Comparison of ENCODE assay signal across 17 cellular contexts in the genomic region with DNA sequence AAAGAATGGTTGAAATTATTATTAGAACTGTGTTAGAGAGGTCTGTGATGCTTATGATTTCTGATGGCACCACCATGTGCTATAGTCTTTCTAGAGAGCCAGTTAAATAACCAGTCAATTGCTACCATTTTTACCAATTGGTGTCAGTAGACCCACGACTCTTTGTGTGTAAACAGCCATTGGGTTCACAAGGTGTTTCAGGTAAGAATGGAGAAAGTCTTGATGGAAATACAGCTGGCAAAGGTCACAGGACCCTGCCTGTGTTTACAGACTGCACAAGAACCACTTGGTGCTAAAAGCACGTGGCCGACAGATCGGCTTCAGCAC. TPM values are rescaled to one million over a fixed set of nuclear protein-coding genes. Genes with fewer than 3 reads are reported as not detected.
DNase-seq lines count a peak whose midpoint lies in the region; ATAC-seq and TF ChIP-seq lines count a peak whose summit lies in the region.
"Had no signal": no experiment of that assay in that cellular context is flagged by ENCODE, and none has a peak within 500 bp of the region (broad histone marks: within the 10 kb centered on the region; RNA-seq: fewer than 3 reads in every experiment).

No MANE protein-coding gene starts in this region.

- H3K9me3 ChIP-seq in left ventricle myocardium inferior (replicated peaks) (no peaks in the 10 kb centered on the region), OCI-LY3 (ENCODE audit: insufficient read depth, low read length) (no peaks in the 10 kb centered on the region), endocrine pancreas (ENCODE audit: control insufficient read depth, low read length) (no peaks in the 10 kb centered on the region)
- H3K9me3 ChIP-seq: gastrocnemius medialis, neutrophil, transverse colon had no signal

- DNase-seq in left ventricle myocardium inferior: no peak
- DNase-seq in Right ventricle myocardium superior: no peak
- DNase-seq in type B pancreatic cell (ENCODE audit: extremely low spot score, unreplicated experiment): no peak
- DNase-seq in activated CD8-positive, alpha-beta memory T cell treated with anti-CD3 and anti-CD28 coated beads, Interleukin-2, amount 10 ng/mL, durations not matched to agents 7 days and 5 days: no peak
- DNase-seq: cerebellar nuclear complex, GOT3 had no signal

- no peak overlapping the region for H3K4me3 Mint-ChIP-seq in type B pancreatic cell
- H3K4me3 Mint-ChIP-seq in activated CD8-positive, alpha-beta memory T cell treated with anti-CD3 and anti-CD28 coated beads, Interleukin-2, amount 10 ng/mL, durations not matched to agents 7 days and 5 days: no peak overlapping the region

- H3K27ac Mint-ChIP-seq in type B pancreatic cell: no peak overlapping the region
- no peak overlapping the region for H3K27ac Mint-ChIP-seq in activated CD8-positive, alpha-beta memory T cell treated with anti-CD3 and anti-CD28 coated beads, Interleukin-2, amount 10 ng/mL, durations not matched to agents 7 days and 5 days

- peak overlapping the region; percentile 87 for H3K4me2 ChIP-seq in OCI-LY3 (ENCODE audit: low read length)

- peaks cover 4% of the 10 kb centered on the region for H3K4me1 Mint-ChIP-seq in type B pancreatic cell (ENCODE audit: unreplicated experiment)
- peaks cover 15% of the 10 kb centered on the region for H3K4me1 Mint-ChIP-seq in activated CD8-positive, alpha-beta memory T cell treated with anti-CD3 and anti-CD28 coated beads, Interleukin-2, amount 10 ng/mL, durations not matched to agents 7 days and 5 days

- H2AFZ ChIP-seq in OCI-LY3 (ENCODE audit: low read depth, low read length): no peak overlapping the region

- H3K79me2 ChIP-seq in OCI-LY3 (ENCODE audit: low read length): no peaks in the 10 kb centered on the region

- intact Hi-C loops in left ventricle myocardium inferior (cut with micrococcal nuclease) (loop anchor here (5.0 kb wide), 1 partner anchor 516 kb away; no protein-coding TSS in a partner anchor), Right ventricle myocardium superior (cut with DNase I) (loop anchor here (10.0 kb wide), 1 partner anchor 513 kb away; no protein-coding TSS in a partner anchor)

- H3K36me3 ChIP-seq in left ventricle myocardium inferior (no peaks in the 10 kb centered on the region), OCI-LY3 (replicated peaks; ENCODE audit: low read depth, low read length) (no peaks in the 10 kb centered on the region), endocrine pancreas (ENCODE audit: control insufficient read depth, insufficient read depth, low read length) (no peaks in the 10 kb centered on the region)
- H3K36me3 ChIP-seq: gastrocnemius medialis, neutrophil, transverse colon had no signal

- no peaks in the 10 kb centered on the region for H3K36me3 Mint-ChIP-seq in type B pancreatic cell
- H3K36me3 Mint-ChIP-seq in activated CD8-positive, alpha-beta memory T cell treated with anti-CD3 and anti-CD28 coated beads, Interleukin-2, amount 10 ng/mL, durations not matched to agents 7 days and 5 days: no peaks in the 10 kb centered on the region
- H3K36me3 Mint-ChIP-seq: IgD-negative memory B cell had no signal

- peaks cover 95% of the 10 kb centered on the region for H3K27me3 ChIP-seq in left ventricle myocardium inferior (ENCODE audit: low read depth)
- H3K27me3 ChIP-seq in OCI-LY3 (ENCODE audit: low read depth, low read length): peaks cover 24% of the 10 kb centered on the region
- no peaks in the 10 kb centered on the region for H3K27me3 ChIP-seq in endocrine pancreas (ENCODE audit: control insufficient read depth, insufficient read depth, low read length)

- H3K9me3 Mint-ChIP-seq in type B pancreatic cell: no peaks in the 10 kb centered on the region
- no peaks in the 10 kb centered on the region for H3K9me3 Mint-ChIP-seq in activated CD8-positive, alpha-beta memory T cell treated with anti-CD3 and anti-CD28 coated beads, Interleukin-2, amount 10 ng/mL, durations not matched to agents 7 days and 5 days (ENCODE audit: low read depth)
- H3K9me3 Mint-ChIP-seq: IgD-negative memory B cell had no signal

- no peaks in the 10 kb centered on the region for H4K20me1 ChIP-seq in OCI-LY3 (ENCODE audit: insufficient read depth, low read length)

- peak; percentile 5 for TF ChIP-seq CTCF in left ventricle myocardium inferior (IDR thresholded peaks at IDR 0.05; ENCODE audit: borderline replicate concordance)
- TF ChIP-seq CTCF in OCI-LY3 (IDR thresholded peaks at IDR 0.05; ENCODE audit: low read depth, low read length): no peak
- peak; percentile 17 for TF ChIP-seq CTCF in type B pancreatic cell (conservative IDR thresholded peaks at IDR 0.05)

- H3K27me3 Mint-ChIP-seq in type B pancreatic cell: peaks cover 27% of the 10 kb centered on the region
- H3K27me3 Mint-ChIP-seq in activated CD8-positive, alpha-beta memory T cell treated with anti-CD3 and anti-CD28 coated beads, Interleukin-2, amount 10 ng/mL, durations not matched to agents 7 days and 5 days: peaks cover 21% of the 10 kb centered on the region

- H3K4me1 ChIP-seq in left ventricle myocardium inferior (peaks cover 9% of the 10 kb centered on the region), OCI-LY3 (ENCODE audit: low read length) (peaks cover 29% of the 10 kb centered on the region), endocrine pancreas (ENCODE audit: control insufficient read depth, insufficient read depth, low read length) (no peaks in the 10 kb centered on the region)
- H3K4me1 ChIP-seq: gastrocnemius medialis had no signal

- no peak overlapping the region for H3K4me3 ChIP-seq in left ventricle myocardium inferior
- H3K4me3 ChIP-seq in OCI-LY3 (ENCODE audit: low read length): peak overlapping the region; percentile 68
- peak overlapping the region; percentile 41 for H3K4me3 ChIP-seq in endocrine pancreas (ENCODE audit: control insufficient read depth, insufficient read depth, low read length)
- H3K4me3 ChIP-seq: gastrocnemius medialis, transverse colon had no signal

- no peak for ATAC-seq in Right ventricle myocardium superior (ENCODE audit: poor library complexity)
- ATAC-seq in activated CD8-positive, alpha-beta memory T cell treated with anti-CD3 and anti-CD28 coated beads, Interleukin-2, amount 10 ng/mL, durations not matched to agents 7 days and 5 days: no peak
- ATAC-seq in HG02610 (IDR thresholded peaks at IDR 0.05; ENCODE audit: unreplicated experiment): no peak
- no peak for ATAC-seq in GM19397 (IDR thresholded peaks at IDR 0.05; ENCODE audit: unreplicated experiment)
- ATAC-seq: right cardiac atrium had no signal

- no peak overlapping the region for H3K9ac ChIP-seq in OCI-LY3 (ENCODE audit: low read length)
- H3K9ac ChIP-seq in endocrine pancreas (ENCODE audit: control insufficient read depth, insufficient read depth, low read length): no peak overlapping the region

- CTCF ChIA-PET in activated CD8-positive, alpha-beta memory T cell treated with anti-CD3 and anti-CD28 coated beads, Interleukin-2, amount 10 ng/mL, durations not matched to agents 7 days and 5 days (lab: Charles Lee): interaction anchor here (0.6 to 1.9 kb wide), 16 partner anchors 9 to 127 kb away, joined by 3 to 27 read pairs (median 4); partner anchors contain the start of genes OR10G7 and VWA5A

- H3K27ac ChIP-seq in left ventricle myocardium inferior (replicated peaks) (no peak overlapping the region), OCI-LY3 (ENCODE audit: low read length) (no peak overlapping the region)
- H3K27ac ChIP-seq: gastrocnemius medialis, HL-60, neutrophil, transverse colon had no signal

RNA-seq across cellular contexts. Expression of gene OR10G7, which starts 30.5 kb away (rescaled TPM):
- total RNA-seq in left ventricle myocardium inferior (not detected), Right ventricle myocardium superior (not detected), type B pancreatic cell (ENCODE audit: low replicate concordance) (not detected in 2 replicates)
- total RNA-seq in activated CD8-positive, alpha-beta memory T cell treated with anti-CD3 and anti-CD28 coated beads, Interleukin-2, amount 10 ng/mL, durations not matched to agents 7 days and 5 days: not detected
- total RNA-seq: gastrocnemius medialis, left cardiac atrium, right cardiac atrium, transverse colon had no signal

RNA-seq across cellular contexts. Expression of gene VWA5A, which starts 43.7 kb away (rescaled TPM):
- total RNA-seq in left ventricle myocardium inferior (4.6 TPM), Right ventricle myocardium superior (3.5 TPM), type B pancreatic cell (ENCODE audit: low replicate concordance) (29.7 and 42.9 TPM in 2 replicates)
- 1 to 10 TPM; 4.1 to 4.8 TPM for total RNA-seq in activated CD8-positive, alpha-beta memory T cell treated with anti-CD3 and anti-CD28 coated beads, Interleukin-2, amount 10 ng/mL, durations not matched to agents 7 days and 5 days

RNA-seq across cellular contexts. Expression of gene OR10G8, which starts 45.0 kb away (rescaled TPM):
- total RNA-seq in left ventricle myocardium inferior (not detected), Right ventricle myocardium superior (not detected), type B pancreatic cell (ENCODE audit: low replicate concordance) (not detected in 2 replicates)
- not detected for total RNA-seq in activated CD8-positive, alpha-beta memory T cell treated with anti-CD3 and anti-CD28 coated beads, Interleukin-2, amount 10 ng/mL, durations not matched to agents 7 days and 5 days
- total RNA-seq: gastrocnemius medialis, left cardiac atrium, right cardiac atrium had no signal

RNA-seq across cellular contexts. Expression of gene OR10G9, which starts 48.8 kb away (rescaled TPM):
- total RNA-seq in left ventricle myocardium inferior: not detected
- not detected for total RNA-seq in Right ventricle myocardium superior
- total RNA-seq in type B pancreatic cell (ENCODE audit: low replicate concordance): not detected in 2 replicates
- total RNA-seq in activated CD8-positive, alpha-beta memory T cell treated with anti-CD3 and anti-CD28 coated beads, Interleukin-2, amount 10 ng/mL, durations not matched to agents 7 days and 5 days: not detected
- total RNA-seq: gastrocnemius medialis, left cardiac atrium, right cardiac atrium had no signal

RNA-seq across cellular contexts. Expression of gene OR10G4, which starts 58.8 kb away (rescaled TPM):
- total RNA-seq in left ventricle myocardium inferior: not detected
- total RNA-seq in Right ventricle myocardium superior: not detected
- total RNA-seq in type B pancreatic cell (ENCODE audit: low replicate concordance): not detected in 2 replicates
- total RNA-seq in activated CD8-positive, alpha-beta memory T cell treated with anti-CD3 and anti-CD28 coated beads, Interleukin-2, amount 10 ng/mL, durations not matched to agents 7 days and 5 days: not detected
- total RNA-seq: gastrocnemius medialis, left cardiac atrium, right cardiac atrium had no signal
